Comparison of ENCODE assay signal across 30 cellular contexts in genomic region chr1:19792237-19793002, GRCh38. TPM values are rescaled to one million over a fixed set of nuclear protein-coding genes. Genes with fewer than 3 reads are reported as not detected.
"Had no signal": no experiment of that assay in that cellular context is flagged by ENCODE, and none has a peak within 500 bp of the region (broad histone marks: within the 10 kb centered on the region; RNA-seq: fewer than 3 reads in every experiment).

No MANE protein-coding gene starts in this region.

- H3K27ac ChIP-seq: adrenal gland, SJCRH30 had no signal

- ATAC-seq: activated CD4-positive, CD25-positive, alpha-beta regulatory T cell treated with anti-CD3 and anti-CD28 coated beads, Interleukin-2, amount 50 U/mL, for 24 hours; activated CD8-positive, alpha-beta T cell treated with anti-CD3 and anti-CD28 coated beads, Interleukin-2, amount 10 ng/mL, durations not matched to agents 7 days and 5 days; Panc1 had no signal

- H3K27me3 Mint-ChIP-seq: activated naive CD8-positive, alpha-beta T cell treated with anti-CD3 and anti-CD28 coated beads, Interleukin-2, amount 10 ng/mL, durations not matched to agents 7 days and 5 days had no signal

- H3K4me1 ChIP-seq: SJCRH30 had no signal

- H3K36me3 ChIP-seq: adrenal gland, SJCRH30 had no signal

- H3K4me3 Mint-ChIP-seq: activated CD8-positive, alpha-beta T cell treated with anti-CD3 and anti-CD28 coated beads, Interleukin-2, amount 10 ng/mL, durations not matched to agents 7 days and 5 days; activated naive CD8-positive, alpha-beta T cell treated with anti-CD3 and anti-CD28 coated beads, Interleukin-2, amount 10 ng/mL, durations not matched to agents 7 days and 5 days; T-helper 1 cell treated with Interleukin-12 subunit alpha and Interleukin-12 subunit beta and Interleukin-4 antibody, amounts not matched to agents 30 μg/mL and 1 μg/mL, for 36 hours had no signal

- H3K27ac Mint-ChIP-seq: activated CD8-positive, alpha-beta T cell treated with anti-CD3 and anti-CD28 coated beads, Interleukin-2, amount 10 ng/mL, durations not matched to agents 7 days and 5 days; activated naive CD8-positive, alpha-beta T cell treated with anti-CD3 and anti-CD28 coated beads, Interleukin-2, amount 10 ng/mL, durations not matched to agents 7 days and 5 days; T-helper 1 cell treated with Interleukin-12 subunit alpha and Interleukin-12 subunit beta and Interleukin-4 antibody, amounts not matched to agents 30 μg/mL and 1 μg/mL, for 36 hours had no signal

- H3K9me3 ChIP-seq: adrenal gland had no signal

- H3K27me3 ChIP-seq: adrenal gland, SJCRH30 had no signal

- DNase-seq: activated CD4-positive, alpha-beta T cell treated with anti-CD3 and anti-CD28 coated beads for 4 hours; activated CD8-positive, alpha-beta memory T cell treated with anti-CD3 and anti-CD28 coated beads, Interleukin-2, amount 50 U/mL, for 48 hours; activated CD8-positive, alpha-beta T cell treated with anti-CD3 and anti-CD28 coated beads, Interleukin-2, amount 10 ng/mL, durations not matched to agents 7 days and 5 days; activated naive CD4-positive, alpha-beta T cell treated with anti-CD3 and anti-CD28 coated beads, Interleukin-2, amount 50 U/mL, for 16 hours; activated naive CD8-positive, alpha-beta T cell treated with anti-CD3 and anti-CD28 coated beads, Interleukin-2, amount 10 ng/mL, durations not matched to agents 7 days and 5 days; activated T-cell treated with anti-CD3 and anti-CD28 coated beads, Interleukin-2, amount 50 U/mL, for 1 hour; anterior cingulate cortex; central memory CD4-positive, alpha-beta T cell; Kasumi-1; MV-4-11; NCI-H1092 treated with DMSO at 0.1 percent for 48 hours; NCI-H1417 treated with DMSO at 0.1 percent for 48 hours; NCI-H1694; NCI-H2029; NCI-H2107; NCI-H2171 treated with DMSO at 0.1 percent for 48 hours; NCI-H226; NCI-H526 treated with DMSO at 0.1 percent for 48 hours; NCI-H82; OCI-M1; Right ventricle myocardium superior; RPMI8226; SJCRH30 had no signal

- H3K4me3 ChIP-seq: adrenal gland, SJCRH30 had no signal

RNA-seq across cellular contexts. Expression of gene RNF186, which starts 22.7 kb away (rescaled TPM):
- total RNA-seq: activated CD8-positive, alpha-beta T cell treated with anti-CD3 and anti-CD28 coated beads, Interleukin-2, amount 10 ng/mL, durations not matched to agents 7 days and 5 days; activated naive CD8-positive, alpha-beta T cell treated with anti-CD3 and anti-CD28 coated beads, Interleukin-2, amount 10 ng/mL, durations not matched to agents 7 days and 5 days; adrenal gland; bronchial epithelial cell; chondrocyte; NCI-H460; Right ventricle myocardium superior had no signal
- polyA plus RNA-seq: adrenal gland had no signal
